Comparison of ENCODE assay signal across 9 cellular contexts in genomic region chr14:100283984-100284881, GRCh38. TPM values are rescaled to one million over a fixed set of nuclear protein-coding genes. Genes with fewer than 3 reads are reported as not detected.
DNase-seq lines count a peak whose midpoint lies in the region; ATAC-seq, FAIRE-seq and TF ChIP-seq lines count a peak whose summit lies in the region.
"Had no signal": no experiment of that assay in that cellular context is flagged by ENCODE, and none has a peak within 500 bp of the region (broad histone marks: within the 10 kb centered on the region; RNA-seq: fewer than 3 reads in every experiment).

No MANE protein-coding gene starts in this region.

- no peaks in the 10 kb centered on the region for H3K27me3 Mint-ChIP-seq in T-cell

- peaks cover 42% of the 10 kb centered on the region for H3K36me3 ChIP-seq in DND-41 (ENCODE audit: insufficient read depth, low read length)
- H3K36me3 ChIP-seq in gastrocnemius medialis, result no peaks in the 10 kb centered on the region

- H3K36me3 Mint-ChIP-seq in T-cell, result peaks cover 5% of the 10 kb centered on the region

- DNase-seq in DND-41 (no peak), T-cell (no peak), fibroblast of pulmonary artery (ENCODE audit: low read depth) (no peak), gastrocnemius medialis (no peak), HTR-8/SVneo (ENCODE audit: insufficient read length, low spot score) (no peak), mucosa of gallbladder (ENCODE audit: low spot score) (no peak), activated gamma-delta T cell (lab: John Stamatoyannopoulos, UW) (no peak), anterior cingulate cortex (lab: John Stamatoyannopoulos, UW) (no peak)

- no peak overlapping the region for H2AFZ ChIP-seq in DND-41 (ENCODE audit: low read depth, low read length)

- peaks cover 15% of the 10 kb centered on the region for H3K4me1 ChIP-seq in DND-41 (ENCODE audit: insufficient read depth, low read length)
- peaks cover 31 to 36% of the 10 kb centered on the region in 2 donors for H3K4me1 ChIP-seq in gastrocnemius medialis

- peaks cover 66% of the 10 kb centered on the region for H4K20me1 ChIP-seq in DND-41 (ENCODE audit: insufficient read depth, low read length)

- in situ Hi-C loops in gastrocnemius medialis (cut with MboI; ENCODE audit: low sequenced_read_pairs in 4 of 4), result no loop called here

- H3K27me3 ChIP-seq in DND-41 (ENCODE audit: insufficient read depth, low read length, poor library complexity) (no peaks in the 10 kb centered on the region), gastrocnemius medialis (no peaks in the 10 kb centered on the region)

- H3K4me1 Mint-ChIP-seq in T-cell, result peaks cover 15 to 18% (median 18%) of the 10 kb centered on the region in 3 donors

- intact Hi-C loops in gastrocnemius medialis (cut with DNase I; ENCODE audit: low total_unique reads), result loop anchor here (1.0 to 2.0 kb wide), 2 partner anchors 21 to 34 kb away; no protein-coding TSS in a partner anchor

- CTCF ChIA-PET in T-cell (lab: Charles Lee), result interaction anchor here in 1 of 2 donors (0.6 to 2.8 kb wide), 5 partner anchors 15 to 1485 kb away, joined by 3 to 8 read pairs (median 3); no protein-coding TSS in a partner anchor

- H3K27ac ChIP-seq in DND-41 (ENCODE audit: low read length) (no peak overlapping the region), gastrocnemius medialis (peak overlapping the region; percentile 88 to 98 (median 92))

- peak overlapping the region; percentile 52 to 78 for H3K27ac Mint-ChIP-seq in T-cell

- TF ChIP-seq POLR2A in gastrocnemius medialis (IDR thresholded peaks at IDR 0.05), result no peak

- no peak overlapping the region for H3K4me3 ChIP-seq in DND-41 (ENCODE audit: low read depth in 1 of 2, low read length in 2 of 2)
- H3K4me3 ChIP-seq in fibroblast of pulmonary artery (replicated peaks; ENCODE audit: low read depth, low read length), result peak overlapping the region; percentile 63
- H3K4me3 ChIP-seq in gastrocnemius medialis, result peak overlapping the region; percentile 73 to 98 (median 84)

- TF ChIP-seq CTCF in DND-41 (IDR thresholded peaks at IDR 0.05; ENCODE audit: borderline replicate concordance, extremely low read depth, low read length, poor library complexity, severe bottlenecking) (peak; percentile 2), fibroblast of pulmonary artery (IDR thresholded peaks at IDR 0.05; ENCODE audit: low read length, missing control alignments) (no peak), gastrocnemius medialis (IDR thresholded peaks at IDR 0.05 in 4 of 5, conservative IDR thresholded peaks at IDR 0.05 in 1 of 5) (no peak)

- POLR2A ChIA-PET in T-cell (lab: Charles Lee), result no interaction called here

- FAIRE-seq in HTR-8/SVneo (lab: Jason Lieb, UNC), result no peak

- peak overlapping the region; percentile 60 to 81 (median 74) for H3K4me3 Mint-ChIP-seq in T-cell

- peaks cover 49% of the 10 kb centered on the region for H3K79me2 ChIP-seq in DND-41 (ENCODE audit: insufficient read depth, low read length)

- no peaks in the 10 kb centered on the region for H3K9me3 Mint-ChIP-seq in T-cell

- H3K9me3 ChIP-seq in DND-41 (ENCODE audit: insufficient read depth, low read length, severe bottlenecking) (no peaks in the 10 kb centered on the region), gastrocnemius medialis (no peaks in the 10 kb centered on the region)

- no peak for ATAC-seq in DND-41 (ENCODE audit: insufficient read depth, low read depth)
- ATAC-seq in T-cell (replicated peaks in 1 of 4), result no peak
- ATAC-seq in gastrocnemius medialis, result no peak

- no peak overlapping the region for H3K4me2 ChIP-seq in DND-41 (ENCODE audit: insufficient read depth, low read length)

- H3K9ac ChIP-seq in DND-41 (ENCODE audit: low read depth, low read length), result no peak overlapping the region

RNA-seq across cellular contexts. Expression of gene SLC25A29, which starts 22.0 kb away (rescaled TPM):
- total RNA-seq in T-cell (10 to 100 TPM in 4 of 5 donors, 1 to 10 TPM in 1; 4.7 to 74.1 (median 33.4) TPM), gastrocnemius medialis (10 to 100 TPM in 2 of 4 donors, 1 to 10 TPM in 2; 9.0 to 17.4 (median 13.4) TPM), mucosa of gallbladder (165 TPM)

RNA-seq across cellular contexts. Expression of gene SLC25A47, which starts 38.9 kb away (rescaled TPM):
- total RNA-seq in T-cell (under 1 TPM in 1 of 5 donors, not detected in 4; 0.16 TPM), gastrocnemius medialis (1 to 10 TPM in 1 of 4 donors, under 1 TPM in 1, not detected in 2; 0.46 to 1.3 TPM), mucosa of gallbladder (0.20 TPM)
- total RNA-seq: T-helper 1 cell treated with Interleukin-12 subunit alpha and Interleukin-12 subunit beta and Interleukin-4 antibody, amounts not matched to agents 30 ng/mL and 1 ng/mL, for 36 hours had no signal

RNA-seq across cellular contexts. Expression of gene YY1, which starts 45.3 kb away (rescaled TPM):
- total RNA-seq in T-cell (10 to 100 TPM; 67.5 to 86.5 (median 74.2) TPM), gastrocnemius medialis (10 to 100 TPM; 39.3 to 48.7 (median 43.7) TPM), mucosa of gallbladder (63.8 TPM)

Comparison
In these comparisons a context has a peak if more than half of its experiments do, and no peak if none do; other contexts are left out.
1. H3K4me3 ChIP-seq: peak in fibroblast of pulmonary artery (single experiment) and gastrocnemius medialis (4 of 4); none in DND-41 (0 of 2).